9 cellular contexts compared by ENCODE assay signal in genomic region chr18:49819768-49820662, GRCh38. TPM values are rescaled to one million over a fixed set of nuclear protein-coding genes. Genes with fewer than 3 reads are reported as not detected.
A peak's percentile ranks its signal among the peaks of the same experiment; 100 is the strongest.
DNase-seq lines count a peak whose midpoint lies in the region; ATAC-seq, FAIRE-seq and TF ChIP-seq lines count a peak whose summit lies in the region.
"Had no signal": no experiment of that assay in that cellular context is flagged by ENCODE, and none has a peak within 500 bp of the region (broad histone marks: within the 10 kb centered on the region; RNA-seq: fewer than 3 reads in every experiment).

No MANE protein-coding gene starts in this region.

- 4% methylated on average over 5 of the region's 5 CpGs for WGBS in GM12878 (ENCODE audit: insufficient coverage, insufficient replicate concordance, low lambda C conversion rate, missing lambda C conversion rate)

- ATAC-seq in GM21737 (IDR thresholded peaks at IDR 0.05; ENCODE audit: unreplicated experiment) = peak; percentile 53
- peak; percentile 73 for ATAC-seq in GM12878
- ATAC-seq in PC-3 = no peak
- no peak for ATAC-seq in GM19467 (IDR thresholded peaks at IDR 0.05; ENCODE audit: unreplicated experiment)

- POLR2A ChIA-PET in GM12878 (lab: Charles Lee) (interaction anchor here (0.6 to 1.0 kb wide), 2 partner anchors 9 to 868 kb away, joined by 3 read pairs; no protein-coding TSS in a partner anchor), PC-3 (lab: Charles Lee; ENCODE audit: unreplicated experiment) (no interaction called here)

- no peak for TF ChIP-seq EP300 in GM12878 (IDR thresholded peaks at IDR 0.05; ENCODE audit: borderline replicate concordance in 1 of 2, control insufficient read depth in 1 of 2, low read depth in 2 of 2, low read length in 2 of 2)

- peak overlapping the region; percentile 70 for H3K4me2 ChIP-seq in BLaER1
- H3K4me2 ChIP-seq in GM12878 (ENCODE audit: control insufficient read depth, insufficient read depth) = peak overlapping the region; percentile 60
- H3K4me2 ChIP-seq in PC-3 (ENCODE audit: low read length) = no peak overlapping the region

- peak; percentile 13 to 37 for DNase-seq in SJCRH30
- no peak for DNase-seq in GM12878 (ENCODE audit: low read depth, low spot score)
- DNase-seq in PC-3 = no peak
- DNase-seq in NCI-H2029 treated with DMSO at 0.1 percent for 48 hours (lab: John Stamatoyannopoulos, UW) = no peak
- no peak for DNase-seq in SIG-M5 (lab: John Stamatoyannopoulos, UW)
- DNase-seq: COR-L47 had no signal

- H4K20me1 ChIP-seq in BLaER1 (no peaks in the 10 kb centered on the region), GM12878 (ENCODE audit: control insufficient read depth, insufficient read depth) (no peaks in the 10 kb centered on the region), PC-3 (ENCODE audit: low read length) (no peaks in the 10 kb centered on the region)

- H3K4me3 ChIP-seq in BLaER1 (no peak overlapping the region), SJCRH30 (no peak overlapping the region), GM12878 (no peak overlapping the region), PC-3 (ENCODE audit: low read length) (no peak overlapping the region)

- H3K79me2 ChIP-seq in GM12878 (ENCODE audit: control insufficient read depth, insufficient read depth, low read length) = no peaks in the 10 kb centered on the region
- no peaks in the 10 kb centered on the region for H3K79me2 ChIP-seq in PC-3 (ENCODE audit: low read length)

- BruUV-seq in GM12878 (replicated peaks; lab: Mats Ljungman, UMichigan) = no TSS peak
- BruUV-seq in PC-3 (replicated peaks; lab: Mats Ljungman, UMichigan) = no TSS peak

- peak overlapping the region; percentile 46; the same call in 1 of the 2 replicates for H3K27ac ChIP-seq in BLaER1
- no peak overlapping the region for H3K27ac ChIP-seq in SJCRH30
- H3K27ac ChIP-seq in GM12878 (ENCODE audit: control insufficient read depth, insufficient read depth) = peak overlapping the region; percentile 18; the same call in 1 of the 2 replicates
- no peak overlapping the region for H3K27ac ChIP-seq in PC-3 (ENCODE audit: low read length)

- H3K9ac ChIP-seq in BLaER1 = no peak overlapping the region
- no peak overlapping the region; the same call in 1 of the 2 replicates for H3K9ac ChIP-seq in GM12878 (ENCODE audit: control insufficient read depth, insufficient read depth, low read length)
- no peak overlapping the region for H3K9ac ChIP-seq in PC-3 (ENCODE audit: low read length)

- intact Hi-C loops in GM12878 (cut with micrococcal nuclease; ENCODE audit: unreplicated experiment) (no loop called here), PC-3 (cut with micrococcal nuclease) (no loop called here)

- TF ChIP-seq RAD21 in GM12878 (IDR thresholded peaks at IDR 0.05; ENCODE audit: insufficient read depth, low read depth, low read length) = no peak

- H3K36me3 ChIP-seq in BLaER1 = no peaks in the 10 kb centered on the region
- H3K36me3 ChIP-seq in SJCRH30 = 0 out of 2 replicates have a peak, but pooled peaks cover 3% of the 10 kb centered on the region
- no peaks in the 10 kb centered on the region for H3K36me3 ChIP-seq in GM12878 (ENCODE audit: control insufficient read depth in 2 of 2, insufficient read depth in 2 of 2, low read length in 1 of 2)
- H3K36me3 ChIP-seq in PC-3 (ENCODE audit: low read depth, low read length) = no peaks in the 10 kb centered on the region

- RAD21 ChIA-PET in GM12878 (lab: Charles Lee; ENCODE audit: unreplicated experiment) = interaction anchor here (1.1 kb wide), 1 partner anchor 36 kb away, joined by 3 read pairs; no protein-coding TSS in a partner anchor

- no peaks in the 10 kb centered on the region for H3F3A ChIP-seq in PC-3 (ENCODE audit: low read length, unreplicated experiment)

- no peaks in the 10 kb centered on the region for H3K27me3 ChIP-seq in BLaER1
- H3K27me3 ChIP-seq in SJCRH30 = no peaks in the 10 kb centered on the region
- no peaks in the 10 kb centered on the region for H3K27me3 ChIP-seq in GM12878 (replicated peaks in 1 of 2; ENCODE audit: control insufficient read depth in 2 of 2, insufficient read depth in 2 of 2, low read length in 1 of 2)
- no peaks in the 10 kb centered on the region for H3K27me3 ChIP-seq in PC-3 (ENCODE audit: low read length)

- no peaks in the 10 kb centered on the region for H3K9me3 ChIP-seq in BLaER1
- H3K9me3 ChIP-seq in SJCRH30 (replicated peaks) = no peaks in the 10 kb centered on the region
- H3K9me3 ChIP-seq in GM12878 (replicated peaks; ENCODE audit: control insufficient read depth, insufficient read depth, low read length) = no peaks in the 10 kb centered on the region
- no peaks in the 10 kb centered on the region for H3K9me3 ChIP-seq in PC-3 (ENCODE audit: low read length)

- H3K4me1 ChIP-seq in BLaER1 (peaks cover 22% of the 10 kb centered on the region), SJCRH30 (no peaks in the 10 kb centered on the region; the same call in 1 of the 2 replicates), GM12878 (ENCODE audit: control insufficient read depth, insufficient read depth, low read length) (peaks cover 18% of the 10 kb centered on the region), PC-3 (ENCODE audit: insufficient read depth, low read length) (no peaks in the 10 kb centered on the region)

- H3K9me2 ChIP-seq in PC-3 (replicated peaks; ENCODE audit: low read length) = no peaks in the 10 kb centered on the region

- no peak for TF ChIP-seq POLR2A in GM12878 (IDR thresholded peaks at IDR 0.05; ENCODE audit: low read depth, low read length)

- TF ChIP-seq CTCF in GM12878 (IDR thresholded peaks at IDR 0.05 in 2 of 3, conservative IDR thresholded peaks at IDR 0.05 in 1 of 3; ENCODE audit: control insufficient read depth in 2 of 3, extremely low read depth in 1 of 3, insufficient read depth in 1 of 3, low read depth in 3 of 3, low read length in 3 of 3) (no peak), PC-3 (conservative IDR thresholded peaks at IDR 0.05; ENCODE audit: low read depth, low read length) (no peak)

- CTCF ChIA-PET in GM12878 (lab: Yijun Ruan, JAX) = interaction anchor here (0.5 to 1.3 kb wide), 2 partner anchors 40 to 561 kb away, joined by 3 to 4 read pairs; no protein-coding TSS in a partner anchor
- CTCF ChIA-PET in PC-3 (lab: Charles Lee) = no interaction called here

- SMC1A ChIA-PET in GM12878 (lab: Charles Lee; ENCODE audit: uncharacterized antibody, unreplicated experiment) = interaction anchor here (1.5 kb wide), 1 partner anchor 8 kb away, joined by 5 read pairs; no protein-coding TSS in a partner anchor

- in situ Hi-C loops in GM12878 (cut with MboI) = no loop called here

- peak overlapping the region; percentile 37; the same call in 1 of the 2 replicates for H2AFZ ChIP-seq in GM12878 (ENCODE audit: control insufficient read depth, low read depth, low read length)
- H2AFZ ChIP-seq in PC-3 (ENCODE audit: low read length) = no peak overlapping the region

- no peak for FAIRE-seq in GM12878 (lab: Jason Lieb, UNC)

TF ChIP-seq in GM12878, 131 proteins besides CTCF, POLR2A, EP300 and RAD21:
- TF ChIP-seq RUNX3 (IDR thresholded peaks at IDR 0.05; ENCODE audit: low read length) (peak; percentile 56; the same call in 1 of the 2 replicates), WRNIP1 (IDR thresholded peaks at IDR 0.05; ENCODE audit: borderline replicate concordance, low read depth, low read length) (no peak), NR2F1 (conservative IDR thresholded peaks at IDR 0.05) (peak; percentile 54)

RNA-seq across cellular contexts. Expression of gene ACAA2, which starts 6.7 kb away (rescaled TPM):
- 126 and 133 TPM in 2 replicates for total RNA-seq in SJCRH30 (2014; rRNA removed; shearing (Covaris generic))
- total RNA-seq in GM12878 (2013; cell fraction: nucleolus; rRNA removed) = 24.3 and 26.2 TPM in 2 replicates
- total RNA-seq in GM12878 (2014; rRNA removed) = 50.1 and 59.7 TPM in 2 replicates
- 59.1 and 60.6 TPM in 2 replicates for total RNA-seq in GM12878 (2014; rRNA removed; fragmentation: Illumina TruSeq; extraction: Trizol)
- 60.9 and 63.1 TPM in 2 replicates for total RNA-seq in GM12878 (2021)
- polyA plus RNA-seq in GM12878 (2011; ENCODE audit: low read depth) = 68.6 TPM
- polyA plus RNA-seq in GM12878 (2011; rRNA removed) = 48.9 and 68.3 TPM in 2 replicates
- 39.0 and 54.5 TPM in 2 replicates for polyA plus RNA-seq in GM12878 (2011; cell fraction: cytosol; rRNA removed)
- 28.0 and 35.2 TPM in 2 replicates for polyA plus RNA-seq in GM12878 (2011; cell fraction: nucleus; rRNA removed)
- polyA plus RNA-seq in GM12878 (2012) = 58.5 and 63.9 TPM in 2 replicates
- polyA plus RNA-seq in GM12878 (2014; fragmentation: Illumina TruSeq; extraction: Trizol) = 66.0 and 80.4 TPM in 2 replicates
- 10 to 100 TPM; 86.3 to 97.3 TPM for polyA plus RNA-seq in GM12878 (2014; fragmentation: Nextera tagmentation; extraction: Ambion mirVana)
- polyA plus RNA-seq in GM12878 (2014; rRNA removed) = 36.1 and 43.1 TPM in 2 replicates
- 100 to 1,000 TPM; 130 to 134 TPM for polyA plus RNA-seq in GM12878 (2016; fragmentation: Nextera tagmentation; extraction: Ambion mirVana)
- polyA minus RNA-seq in GM12878 (2011; rRNA and poly(A)+ RNA removed) = 35.9 and 36.5 TPM in 2 replicates
- polyA minus RNA-seq in GM12878 (2011; cell fraction: cytosol; rRNA and poly(A)+ RNA removed) = 12.4 TPM in 2 replicates
- 5.8 and 9.9 TPM in 2 replicates for polyA minus RNA-seq in GM12878 (2011; cell fraction: nucleus; rRNA and poly(A)+ RNA removed)
- total RNA-seq in PC-3 (2014; rRNA removed) = 6.5 and 7.1 TPM in 2 replicates

Comparison
In these comparisons a context has a peak if more than half of its experiments do, and no peak if none do; other contexts are left out.
1. H3K27ac ChIP-seq: peak in BLaER1 (single experiment) and GM12878 (single experiment); none in SJCRH30 (single experiment) and PC-3 (single experiment).
2. ATAC-seq: peak in GM21737 (single experiment) and GM12878 (single experiment); none in PC-3 (single experiment) and GM19467 (single experiment).
3. DNase-seq: peak in SJCRH30 (2 of 2); none in GM12878 (single experiment), PC-3 (single experiment), NCI-H2029 treated with DMSO at 0.1 percent for 48 hours (single experiment) and SIG-M5 (single experiment).